19 cellular contexts compared by ENCODE assay signal in the genomic region with DNA sequence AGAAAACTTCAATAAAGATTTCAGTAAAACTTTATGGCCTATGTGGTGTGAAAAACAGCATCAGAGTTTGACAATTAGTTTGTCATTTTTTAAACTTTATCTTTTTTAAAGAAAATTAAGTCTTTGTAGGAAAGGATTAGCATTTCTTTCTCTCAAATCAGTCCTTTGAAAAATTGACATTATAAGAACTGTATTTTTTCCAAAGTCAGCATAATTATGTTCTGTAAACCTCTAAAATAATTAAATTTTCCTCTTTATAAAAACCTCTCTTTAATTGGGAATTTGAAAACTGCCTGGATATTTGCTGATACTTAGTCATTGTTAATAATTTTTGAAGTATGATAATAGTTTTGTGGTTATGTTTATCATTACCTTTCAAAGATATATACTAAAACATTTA.
DNase-seq lines count a peak whose midpoint lies in the region; ATAC-seq, FAIRE-seq and TF ChIP-seq lines count a peak whose summit lies in the region.
"Had no signal": no experiment of that assay in that cellular context is flagged by ENCODE, and none has a peak within 500 bp of the region (broad histone marks: within the 10 kb centered on the region; RNA-seq: fewer than 3 reads in every experiment).

No MANE protein-coding gene starts in this region.

- H3K36me3 ChIP-seq in pancreas, result no peaks in the 10 kb centered on the region

- H3K9me3 Mint-ChIP-seq in HFFc6, result peaks cover 9% of the 10 kb centered on the region

- no peaks in the 10 kb centered on the region for H3K9me3 ChIP-seq in pancreas

- no peak overlapping the region for H3K4me3 Mint-ChIP-seq in HFFc6
- H3K4me3 Mint-ChIP-seq: B cell; CD4-positive, alpha-beta memory T cell had no signal

- H3K4me3 ChIP-seq in pancreas, result no peak overlapping the region
- H3K4me3 ChIP-seq: PC-9 had no signal

- H3K27me3 Mint-ChIP-seq in HFFc6 (ENCODE audit: insufficient read depth), result no peaks in the 10 kb centered on the region
- H3K27me3 Mint-ChIP-seq: B cell; CD4-positive, alpha-beta memory T cell had no signal

- H3K27ac ChIP-seq in pancreas, result peak overlapping the region in 1 of 4 donors; percentile 37
- H3K27ac ChIP-seq: PC-9 had no signal

- FAIRE-seq in A204.1 (lab: Jason Lieb, UNC), result peak; percentile 84
- FAIRE-seq in endometrium (lab: Jason Lieb, UNC), result peak; percentile 79
- peak; percentile 71 for FAIRE-seq in pancreas (lab: Jason Lieb, UNC)
- FAIRE-seq: H1 had no signal

- DNase-seq in HFFc6 (no peak), pancreas (no peak), SKM-1 treated with dmso at 0.1 percent for 144 hours (lab: John Stamatoyannopoulos, UW; ENCODE audit: unreplicated experiment) (no peak), T-helper 1 cell (no peak), cortex of kidney (lab: John Stamatoyannopoulos, UW) (no peak)
- no peak for DNase-seq in activated CD8-positive, alpha-beta memory T cell treated with anti-CD3 and anti-CD28 coated beads, Interleukin-2, amount 50 U/mL, for 48 hours
- DNase-seq: CD4-positive, alpha-beta memory T cell; DMS79 treated with DMSO at 0.1 percent for 48 hours; GDM1; KBM-7; NCI-H1105; NCI-H187; NCI-H446; PC-9; SHP77 treated with DMSO at 0.1 percent for 48 hours had no signal

- H3K27me3 ChIP-seq in pancreas, result no peaks in the 10 kb centered on the region

- intact Hi-C loops in pancreas (cut with DNase I), result no loop called here

- H3K27ac Mint-ChIP-seq in HFFc6, result peak overlapping the region; percentile 49; the same call in 1 of the 2 replicates
- H3K27ac Mint-ChIP-seq: B cell had no signal

- H3K4me1 ChIP-seq in pancreas, result peaks cover 4 to 7% (median 6%) of the 10 kb centered on the region in 3 donors

- peaks cover 25% of the 10 kb centered on the region for H3K36me3 Mint-ChIP-seq in HFFc6 (ENCODE audit: low read depth)

- ATAC-seq in pancreas, result no peak

- peaks cover 21% of the 10 kb centered on the region for H3K4me1 Mint-ChIP-seq in HFFc6 (ENCODE audit: low read depth)
- H3K4me1 Mint-ChIP-seq: B cell had no signal

- TF ChIP-seq CTCF in HFFc6 (IDR thresholded peaks at IDR 0.05) (no peak), pancreas (IDR thresholded peaks at IDR 0.05) (no peak)
